In the genomic region with DNA sequence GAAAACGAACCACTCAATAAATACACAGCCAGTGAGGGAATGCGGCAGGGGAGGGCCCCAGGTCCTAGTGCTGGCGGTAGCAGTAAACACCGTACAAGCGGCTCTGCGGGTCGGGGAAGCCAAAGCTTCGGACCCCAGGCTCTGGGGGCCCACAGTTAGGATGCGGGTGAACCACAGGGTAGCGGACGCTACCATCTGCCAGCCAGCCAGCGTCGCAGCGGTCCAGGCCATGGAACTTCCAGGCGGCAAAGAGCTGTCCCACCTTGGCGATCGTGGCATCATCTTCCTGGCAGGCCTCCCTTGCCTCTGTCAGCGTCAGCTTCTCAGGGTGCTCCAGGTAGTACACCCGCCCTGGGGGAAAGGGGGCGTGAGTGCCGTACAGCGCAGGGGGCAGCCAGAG, we compare ENCODE assay signal across 6 cellular contexts.
"Had no signal": no experiment of that assay in that cellular context is flagged by ENCODE, and none has a peak within 500 bp of the region (broad histone marks: within the 10 kb centered on the region; RNA-seq: fewer than 3 reads in every experiment).

No MANE protein-coding gene starts in this region.

- H3K27ac ChIP-seq: GM23248 had no signal

- DNase-seq: GOT3, H9, IMR-90 had no signal

- H3K9ac ChIP-seq: GM23248 had no signal

- H3K4me3 ChIP-seq: GM23248 had no signal

- H2AFZ ChIP-seq: GM23248 had no signal

- FAIRE-seq: H54, HTR-8/SVneo had no signal
